ENCODE assay signal across 17 cellular contexts in the genomic region with DNA sequence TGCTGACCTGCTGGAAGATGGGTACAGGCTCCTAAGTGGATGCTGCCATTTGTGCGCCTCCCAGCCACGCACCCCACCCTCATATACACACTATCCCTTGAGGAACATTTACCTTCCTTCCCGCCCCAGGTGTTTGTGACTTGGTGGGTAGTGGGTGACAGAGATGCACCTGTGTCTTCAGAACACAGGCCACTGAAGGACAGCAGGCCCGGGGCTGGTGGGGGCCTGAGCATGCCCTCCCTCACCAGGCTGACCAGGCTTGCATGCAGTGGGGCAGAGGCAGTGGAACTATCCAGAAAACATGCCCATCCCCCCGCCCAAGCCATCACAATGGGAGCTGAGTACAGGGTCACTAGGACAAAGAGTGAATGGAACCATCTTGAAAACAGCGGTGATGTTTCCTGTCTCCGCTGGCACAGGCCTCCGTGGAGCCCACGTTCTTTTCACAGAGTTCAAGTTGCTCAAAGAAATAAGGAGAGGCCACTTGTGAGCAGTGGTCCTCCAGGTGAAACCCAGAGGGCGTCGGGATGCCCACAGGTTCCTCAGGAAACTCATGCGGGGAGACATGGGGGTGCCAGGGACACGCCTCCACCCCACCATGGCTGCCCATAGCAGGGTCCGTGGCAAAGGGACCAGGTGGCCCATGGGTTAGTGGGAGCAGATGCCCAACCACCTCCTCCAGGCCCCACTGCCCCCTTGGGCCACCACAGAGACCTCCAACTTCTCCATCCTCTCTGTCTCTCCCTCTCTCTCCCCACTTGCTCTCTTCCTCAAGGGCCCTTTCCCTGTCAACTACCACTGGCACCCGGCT.
DNase-seq lines count a peak whose midpoint lies in the region; ATAC-seq, FAIRE-seq and TF ChIP-seq lines count a peak whose summit lies in the region.
"Had no signal": no experiment of that assay in that cellular context is flagged by ENCODE, and none has a peak within 500 bp of the region (broad histone marks: within the 10 kb centered on the region; RNA-seq: fewer than 3 reads in every experiment).

No MANE protein-coding gene starts in this region.

- no peaks in the 10 kb centered on the region for H3K9me3 ChIP-seq in BLaER1
- H3K9me3 ChIP-seq in psoas muscle: no peaks in the 10 kb centered on the region
- H3K9me3 ChIP-seq: Peyer's patch, prostate gland had no signal

- no peaks in the 10 kb centered on the region for H3K36me3 ChIP-seq in BLaER1
- no peaks in the 10 kb centered on the region for H3K36me3 ChIP-seq in psoas muscle (ENCODE audit: insufficient read depth in 1 of 2, low read depth in 1 of 2)
- H3K36me3 ChIP-seq: Peyer's patch, prostate gland had no signal

- H3K4me3 ChIP-seq in BLaER1 (no peak overlapping the region), psoas muscle (no peak overlapping the region)
- H3K4me3 ChIP-seq: Peyer's patch, prostate gland had no signal

- DNase-seq in cardiac septum (ENCODE audit: low spot score): peak; percentile 71
- no peak for DNase-seq in psoas muscle
- DNase-seq in GM12892 (ENCODE audit: insufficient read length): no peak
- no peak for DNase-seq in NK-92 treated with Interleukin-12 subunit alpha and Interleukin-12 subunit beta, amount 100 ng/mL, for 24 hours (lab: John Stamatoyannopoulos, UW)
- DNase-seq: activated CD4-positive, alpha-beta T cell treated with anti-CD3 and anti-CD28 coated beads for 48 hours; activated T-cell treated with anti-CD3 and anti-CD28 coated beads, Interleukin-2, amount 50 U/mL, for 4 hours; DND-41; effector CD4-positive, alpha-beta T cell; NCI-H748 treated with DMSO at 0.1 percent for 48 hours had no signal

- no peak overlapping the region for H3K9ac ChIP-seq in BLaER1

- H3K4me2 ChIP-seq in BLaER1: peak overlapping the region; percentile 50; the same call in 1 of the 2 replicates

- TF ChIP-seq POLR2A in GM12892 (IDR thresholded peaks at IDR 0.05; ENCODE audit: low read depth, low read length): no peak; the same call in 1 of the 2 replicates

- WGBS in psoas muscle, 3 donors: 77 to 89% (median 86%) methylated on average over 14 to 15 of the region's 15 CpGs

- H3K27ac ChIP-seq in BLaER1: no peak overlapping the region
- peak overlapping the region; percentile 23 for H3K27ac ChIP-seq in psoas muscle
- H3K27ac ChIP-seq: Peyer's patch, prostate gland had no signal

- H3K4me1 ChIP-seq in BLaER1: peaks cover 32% of the 10 kb centered on the region
- H3K4me1 ChIP-seq in psoas muscle: peaks cover 14% of the 10 kb centered on the region

- ATAC-seq in HG03159 (IDR thresholded peaks at IDR 0.05; ENCODE audit: unreplicated experiment): peak; percentile 1
- ATAC-seq in psoas muscle: peak in 1 of 4 donors; percentile 6
- no peak for ATAC-seq in HG03095 (IDR thresholded peaks at IDR 0.05; ENCODE audit: unreplicated experiment)
- ATAC-seq in GM19324 (IDR thresholded peaks at IDR 0.05; ENCODE audit: low FRiP score, unreplicated experiment): no peak
- ATAC-seq: activated T-cell treated with anti-CD3 and anti-CD28 coated beads, Interleukin-2, amount 50 U/mL, for 4 hours; natural killer cell treated with Interleukin-12 subunit alpha and Interleukin-12 subunit beta and Interleukin-15 and Interleukin-18, amount 100 ng/mL, for 72 hours; SK-N-SH treated with all-trans-retinoic acid at 6 μM for 48 hours had no signal

- no peaks in the 10 kb centered on the region for H4K20me1 ChIP-seq in BLaER1

- FAIRE-seq in GM12892 (lab: Jason Lieb, UNC): no peak

- no peaks in the 10 kb centered on the region for H3K27me3 ChIP-seq in BLaER1
- peaks cover 0 to 4% (median 0%) of the 10 kb centered on the region in 3 donors for H3K27me3 ChIP-seq in psoas muscle (ENCODE audit: insufficient read depth in 3 of 3, low read length in 2 of 3)
- H3K27me3 ChIP-seq: Peyer's patch had no signal

- no peak for TF ChIP-seq CTCF in psoas muscle (IDR thresholded peaks at IDR 0.05)

- intact Hi-C loops in cardiac septum (cut with DNase I) (loop anchor here (5.0 kb wide), 1 partner anchor 90 kb away; a partner anchor contains a TSS), psoas muscle (cut with DNase I) (loop anchor here (5.0 to 10.0 kb wide), 3 partner anchors 230 to 360 kb away; no protein-coding TSS in a partner anchor)
